In the genomic region with DNA sequence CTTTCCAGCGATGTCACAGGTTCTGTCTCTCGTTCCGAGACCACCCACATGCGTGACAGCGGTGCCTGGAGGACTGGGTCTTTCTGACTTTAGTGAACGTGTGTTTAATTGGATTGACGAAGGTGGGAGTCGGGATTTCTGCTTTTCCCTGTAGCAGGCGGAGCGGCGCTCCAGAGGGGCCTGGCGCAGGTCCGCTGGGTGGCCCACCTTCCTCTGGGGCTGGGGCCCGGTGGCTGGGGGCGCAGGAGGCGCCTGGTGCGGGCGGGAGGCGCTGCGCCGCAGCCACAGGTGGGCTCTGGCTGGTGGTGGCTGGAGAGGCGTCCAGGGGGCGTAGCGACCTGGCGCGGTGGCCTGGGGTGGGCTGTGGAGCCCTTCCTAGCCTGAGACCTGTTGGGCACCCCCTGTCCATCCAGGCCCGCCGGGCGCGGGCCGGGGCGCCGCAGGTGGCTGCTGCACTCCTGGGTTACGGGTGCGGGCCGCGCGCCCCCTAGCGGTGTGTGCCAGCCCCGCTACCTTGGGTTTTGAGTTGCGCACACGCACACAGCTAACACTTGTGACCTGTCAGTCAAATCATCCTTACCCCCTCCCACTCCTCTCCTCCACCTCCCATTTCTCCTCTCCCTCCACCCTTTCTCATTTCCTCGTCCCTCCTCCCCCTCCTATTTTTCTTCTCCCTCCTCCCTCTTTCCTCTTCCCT, we compare ENCODE assay signal across 10 cellular contexts.
DNase-seq lines count a peak whose midpoint lies in the region; ATAC-seq and TF ChIP-seq lines count a peak whose summit lies in the region.
"Had no signal": no experiment of that assay in that cellular context is flagged by ENCODE, and none has a peak within 500 bp of the region (broad histone marks: within the 10 kb centered on the region; RNA-seq: fewer than 3 reads in every experiment).

No MANE protein-coding gene starts in this region.

- H2AFZ ChIP-seq in ACC112 (ENCODE audit: low read length, unreplicated experiment), result no peak overlapping the region

- TF ChIP-seq CTCF in coronary artery (IDR thresholded peaks at IDR 0.05), result no peak

- H3K79me2 ChIP-seq in ACC112 (ENCODE audit: control insufficient read depth, insufficient read depth, low read length, unreplicated experiment), result peaks cover 56% of the 10 kb centered on the region

- no peaks in the 10 kb centered on the region for H3K4me1 ChIP-seq in ACC112 (ENCODE audit: control insufficient read depth, insufficient read depth, low read length, unreplicated experiment)

- peak; percentile 29 for DNase-seq in HK-2 (ENCODE audit: unreplicated experiment)
- DNase-seq in coronary artery (ENCODE audit: low spot score), result no peak
- DNase-seq in midbrain (lab: John Stamatoyannopoulos, UW), result peak; percentile 12
- no peak for DNase-seq in LoVo (ENCODE audit: low spot score)
- DNase-seq in RKO (ENCODE audit: low spot score), result no peak
- DNase-seq: activated naive CD4-positive, alpha-beta T cell treated with anti-CD3 and anti-CD28 coated beads, Interleukin-2, amount 50 U/mL, for 16 hours; SK-N-SH had no signal

- H3K27me3 ChIP-seq in ACC112 (ENCODE audit: insufficient read depth, low read length), result no peaks in the 10 kb centered on the region

- ATAC-seq in GM19023 (IDR thresholded peaks at IDR 0.05; ENCODE audit: unreplicated experiment) (no peak), GM21423 (IDR thresholded peaks at IDR 0.05; ENCODE audit: unreplicated experiment) (no peak)

- H3K36me3 ChIP-seq in ACC112 (ENCODE audit: insufficient read depth, low read length), result peaks cover 12% of the 10 kb centered on the region

- H3K27ac ChIP-seq in ACC112 (ENCODE audit: low read depth, low read length) (no peak overlapping the region), coronary artery (no peak overlapping the region)

- H3K4me3 ChIP-seq in ACC112 (ENCODE audit: low read depth, low read length), result peak overlapping the region; percentile 85
- peak overlapping the region; percentile 65 for H3K4me3 ChIP-seq in coronary artery

Comparison
In these comparisons a context has a peak if more than half of its experiments do, and no peak if none do; other contexts are left out.
1. DNase-seq: peak in HK-2 (single experiment) and midbrain (single experiment); none in coronary artery (single experiment), LoVo (single experiment) and RKO (single experiment).